ENCODE assay signal across 1 cellular context in the genomic region with DNA sequence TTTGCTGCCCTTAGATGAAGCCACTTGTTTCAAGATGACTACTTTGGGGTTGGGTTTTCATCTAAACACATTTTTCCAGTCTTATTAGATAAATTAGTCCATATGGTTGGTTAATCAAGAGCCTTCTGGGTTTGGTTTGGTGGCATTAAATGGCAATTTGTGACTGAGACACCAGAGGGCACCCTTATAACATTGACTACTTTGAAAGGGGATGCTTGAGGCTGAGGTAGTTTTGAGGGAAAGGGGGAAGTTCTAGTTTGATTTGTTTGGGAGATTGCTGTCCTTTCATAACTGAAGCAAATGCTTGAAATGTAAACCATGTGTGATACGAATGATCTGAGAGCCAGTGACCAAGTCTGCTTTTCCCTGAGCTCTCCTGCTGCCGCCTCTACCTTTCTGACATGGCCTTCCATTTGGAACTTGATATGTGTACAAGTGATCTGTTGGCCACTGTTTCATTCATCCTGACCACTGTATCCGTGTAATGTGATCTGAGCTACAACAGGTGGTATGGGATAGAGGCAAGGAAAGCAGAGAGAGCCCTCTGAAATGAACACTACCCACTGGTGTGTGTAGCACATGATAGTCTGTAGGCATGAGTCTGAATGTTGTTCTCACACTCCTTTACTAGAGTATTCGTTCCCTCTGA.
TF ChIP-seq lines count a peak whose summit lies in the region.

No MANE protein-coding gene starts in this region.

TF ChIP-seq in IMR-90, 13 proteins besides CTCF, POLR2A, EP300 and RAD21:
- TF ChIP-seq MAFK (IDR thresholded peaks at IDR 0.05; ENCODE audit: low read depth, low read length) (no peak), FOS (IDR thresholded peaks at IDR 0.05; ENCODE audit: low read depth, low read length) (no peak), CHD1 (IDR thresholded peaks at IDR 0.05; ENCODE audit: low read depth, low read length) (no peak), SMC3 (IDR thresholded peaks at IDR 0.05; ENCODE audit: low read depth, low read length) (peak; percentile 94), MXI1 (IDR thresholded peaks at IDR 0.05; ENCODE audit: borderline replicate concordance, low read depth, low read length) (0 out of 2 replicates have a peak, but pooled peaks have one; percentile 44), BHLHE40 (IDR thresholded peaks at IDR 0.05; ENCODE audit: low read depth, low read length) (no peak), RCOR1 (IDR thresholded peaks at IDR 0.05; ENCODE audit: insufficient replicate concordance, low read length) (no peak), NFE2L2 (IDR thresholded peaks at IDR 0.05; ENCODE audit: low read depth, low read length) (no peak)
